In genomic region chr6:152099816-152100618, GRCh38 we compare ENCODE assay signal across 10 cellular contexts.
A peak's percentile ranks its signal among the peaks of the same experiment; 100 is the strongest.
DNase-seq lines count a peak whose midpoint lies in the region; ATAC-seq, FAIRE-seq and TF ChIP-seq lines count a peak whose summit lies in the region.
"Had no signal": no experiment of that assay in that cellular context is flagged by ENCODE, and none has a peak within 500 bp of the region (broad histone marks: within the 10 kb centered on the region; RNA-seq: fewer than 3 reads in every experiment).

No MANE protein-coding gene starts in this region.

- peak overlapping the region; percentile 57 for H2AFZ ChIP-seq in keratinocyte (ENCODE audit: control insufficient read depth, low read length)

- peaks cover under 1 to 10% of the 10 kb centered on the region in 2 donors for H3K4me1 ChIP-seq in adrenal gland (replicated peaks in 1 of 2)
- H3K4me1 ChIP-seq in keratinocyte (ENCODE audit: control insufficient read depth, extremely low read depth, insufficient read depth, low read length) = peaks cover 44% of the 10 kb centered on the region
- no peaks in the 10 kb centered on the region for H3K4me1 ChIP-seq in uterus

- TF ChIP-seq CTCF in adrenal gland (IDR thresholded peaks at IDR 0.05) (no peak), keratinocyte (optimal IDR thresholded peaks at IDR 0.05 in 1 of 3, IDR thresholded peaks at IDR 0.05 in 1 of 3, conservative IDR thresholded peaks at IDR 0.05 in 1 of 3; ENCODE audit: extremely low read depth in 1 of 3, insufficient read depth in 2 of 3, low read length in 3 of 3) (no peak), uterus (IDR thresholded peaks at IDR 0.05) (no peak), WERI-Rb-1 (IDR thresholded peaks at IDR 0.05; ENCODE audit: low read depth, low read length) (no peak)

- H3K79me2 ChIP-seq in keratinocyte (ENCODE audit: control insufficient read depth, insufficient read depth, low read length) = no peaks in the 10 kb centered on the region

- no peak overlapping the region for H3K9ac ChIP-seq in keratinocyte (ENCODE audit: control insufficient read depth, extremely low read depth, insufficient read depth, low read length)

- ATAC-seq in HG02610 (IDR thresholded peaks at IDR 0.05; ENCODE audit: unreplicated experiment) = no peak

- no peaks in the 10 kb centered on the region for H3K27me3 ChIP-seq in adrenal gland
- H3K27me3 ChIP-seq in keratinocyte (ENCODE audit: control insufficient read depth, extremely low read depth, insufficient read depth, low read length) = no peaks in the 10 kb centered on the region
- no peaks in the 10 kb centered on the region for H3K27me3 ChIP-seq in uterus
- peaks cover 3% of the 10 kb centered on the region for H3K27me3 ChIP-seq in WERI-Rb-1 (ENCODE audit: insufficient read depth, low read depth, severe bottlenecking)

- no peaks in the 10 kb centered on the region for H3K9me3 ChIP-seq in adrenal gland (replicated peaks in 1 of 3)
- H3K9me3 ChIP-seq in keratinocyte (ENCODE audit: control insufficient read depth, low read depth, low read length) = no peaks in the 10 kb centered on the region
- no peaks in the 10 kb centered on the region for H3K9me3 ChIP-seq in uterus
- no peaks in the 10 kb centered on the region for H3K9me3 ChIP-seq in WERI-Rb-1 (ENCODE audit: severe bottlenecking)
- H3K9me3 ChIP-seq: thoracic aorta had no signal

- H3K4me3 ChIP-seq in adrenal gland = no peak overlapping the region
- H3K4me3 ChIP-seq in keratinocyte (ENCODE audit: control insufficient read depth in 2 of 3, extremely low read depth in 1 of 3, insufficient read depth in 2 of 3, low read depth in 1 of 3, low read length in 3 of 3) = peak overlapping the region in 1 of 3 experiments; percentile 27
- no peak overlapping the region for H3K4me3 ChIP-seq in uterus
- no peak overlapping the region for H3K4me3 ChIP-seq in WERI-Rb-1 (ENCODE audit: low read depth, low read length)
- H3K4me3 ChIP-seq: thoracic aorta had no signal

- peak overlapping the region; percentile 68 for H3K4me2 ChIP-seq in keratinocyte (ENCODE audit: control insufficient read depth, extremely low read depth, insufficient read depth, low read depth, low read length)

- intact Hi-C loops in adrenal gland (cut with DNase I) (no loop called here), uterus (cut with DNase I; ENCODE audit: low total_unique reads) (no loop called here)

- FAIRE-seq in keratinocyte (lab: Jason Lieb, UNC) (peak; percentile 65), GM12891 (lab: Jason Lieb, UNC) (no peak)

- DNase-seq in SKM-1 treated with dmso at 0.1 percent for 144 hours (lab: John Stamatoyannopoulos, UW; ENCODE audit: unreplicated experiment) (peak; percentile 25), SKM-1 (lab: John Stamatoyannopoulos, UW; ENCODE audit: unreplicated experiment) (no peak), adrenal gland (peak in 5 of 7 donors; percentile 36 to 67 (median 43)), keratinocyte (ENCODE audit: low read depth, low spot score) (no peak), uterus (no peak), WERI-Rb-1 (no peak), GM12891 (ENCODE audit: insufficient read length, low spot score) (no peak)
- DNase-seq: NCI-H1092 had no signal

- dilution Hi-C loops in keratinocyte (cut with MboI; ENCODE audit: extremely low pct_ligation_motif_present, low sequenced_read_pairs) = no loop called here

- peak overlapping the region in 3 of 5 donors; percentile 1 to 60 (median 12) for H3K27ac ChIP-seq in adrenal gland
- H3K27ac ChIP-seq in keratinocyte (ENCODE audit: control insufficient read depth, insufficient read depth, low read length) = peak overlapping the region; percentile 53
- peak overlapping the region; percentile 25 to 50 for H3K27ac ChIP-seq in uterus
- H3K27ac ChIP-seq in WERI-Rb-1 = no peak overlapping the region
- H3K27ac ChIP-seq: thoracic aorta had no signal

- H3K36me3 ChIP-seq in adrenal gland (replicated peaks in 1 of 2) = no peaks in the 10 kb centered on the region
- no peaks in the 10 kb centered on the region for H3K36me3 ChIP-seq in keratinocyte (ENCODE audit: control insufficient read depth in 2 of 2, extremely low read depth in 1 of 2, insufficient read depth in 2 of 2, low read length in 2 of 2)
- H3K36me3 ChIP-seq in uterus = no peaks in the 10 kb centered on the region
- H3K36me3 ChIP-seq in WERI-Rb-1 = no peaks in the 10 kb centered on the region
- H3K36me3 ChIP-seq: thoracic aorta had no signal

- H4K20me1 ChIP-seq in keratinocyte (ENCODE audit: control insufficient read depth, extremely low read depth, insufficient read depth, low read length) = no peaks in the 10 kb centered on the region

- WGBS in adrenal gland, 4 donors = 61 to 79% (median 70%) methylated on average over 8 to 10 of the region's 10 CpGs

- TF ChIP-seq POLR2A in adrenal gland (IDR thresholded peaks at IDR 0.05) (no peak), uterus (IDR thresholded peaks at IDR 0.05) (no peak), GM12891 (IDR thresholded peaks at IDR 0.05; ENCODE audit: low read depth, low read length) (no peak)

- no peaks in the 10 kb centered on the region for H3K9me1 ChIP-seq in keratinocyte (ENCODE audit: control insufficient read depth, extremely low read depth, insufficient read depth, low read length)

TF ChIP-seq in GM12891, 5 proteins besides CTCF, POLR2A, EP300 and RAD21:
- no peak for TF ChIP-seq POU2F2 (IDR thresholded peaks at IDR 0.05; ENCODE audit: low read depth, low read length)
- no peak for TF ChIP-seq PAX5 (IDR thresholded peaks at IDR 0.05; ENCODE audit: insufficient read depth, low read length, severe bottlenecking)
- TF ChIP-seq TAF1 (IDR thresholded peaks at IDR 0.05; ENCODE audit: low read depth, low read length) = no peak
- no peak for TF ChIP-seq SPI1 (IDR thresholded peaks at IDR 0.05; ENCODE audit: low read depth, low read length)
- no peak for TF ChIP-seq POLR2AphosphoS5 (IDR thresholded peaks at IDR 0.05; ENCODE audit: low read depth, low read length)
TF ChIP-seq in GM12891: peak in this region for 0.

Comparison
In these comparisons a context has a peak if more than half of its experiments do, and no peak if none do; other contexts are left out.
1. DNase-seq: peak in SKM-1 treated with dmso at 0.1 percent for 144 hours (single experiment) and adrenal gland (5 of 7); none in SKM-1 (single experiment), keratinocyte (single experiment), uterus (0 of 2), WERI-Rb-1 (single experiment) and GM12891 (single experiment).